19 cellular contexts compared by ENCODE assay signal in genomic region chr16:11326737-11327276, GRCh38. TPM values are rescaled to one million over a fixed set of nuclear protein-coding genes. Genes with fewer than 3 reads are reported as not detected.
DNase-seq lines count a peak whose midpoint lies in the region; ATAC-seq, FAIRE-seq and TF ChIP-seq lines count a peak whose summit lies in the region.
"Had no signal": no experiment of that assay in that cellular context is flagged by ENCODE, and none has a peak within 500 bp of the region (broad histone marks: within the 10 kb centered on the region; RNA-seq: fewer than 3 reads in every experiment).

No MANE protein-coding gene starts in this region.

- TF ChIP-seq EP300 in GM12878 (IDR thresholded peaks at IDR 0.05; ENCODE audit: borderline replicate concordance in 1 of 2, control insufficient read depth in 1 of 2, low read depth in 2 of 2, low read length in 2 of 2), result no peak

- H3K18ac ChIP-seq in IMR-90 (ENCODE audit: low read depth, low read length), result peak overlapping the region; percentile 17; the same call in 1 of the 2 replicates

- H3K4me3 ChIP-seq in IMR-90 (ENCODE audit: insufficient read depth, low read depth, low read length) (no peak overlapping the region), GM12878 (peak overlapping the region; percentile 35; the same call in 1 of the 2 replicates)
- H3K4me3 ChIP-seq: body of pancreas, right atrium auricular region had no signal

- intact Hi-C loops in IMR-90 (cut with micrococcal nuclease), result no loop called here
- intact Hi-C loops in GM12878 (cut with micrococcal nuclease; ENCODE audit: unreplicated experiment), result loop anchor here (1.0 kb wide), 1 partner anchor 71 kb away; the partner anchor contains the start of gene SOCS1
- intact Hi-C loops in CD4-positive, alpha-beta T cell (cut with DNase I, micrococcal nuclease), result no loop called here

- H3K27me3 ChIP-seq in IMR-90 (ENCODE audit: control insufficient read depth, insufficient read depth, low read length), result no peaks in the 10 kb centered on the region
- H3K27me3 ChIP-seq in GM12878 (replicated peaks in 1 of 2; ENCODE audit: control insufficient read depth in 2 of 2, insufficient read depth in 2 of 2, low read length in 1 of 2), result no peaks in the 10 kb centered on the region
- H3K27me3 ChIP-seq in CD4-positive, alpha-beta T cell (ENCODE audit: control insufficient read depth, insufficient read depth, low read length), result no peaks in the 10 kb centered on the region
- H3K27me3 ChIP-seq: body of pancreas, right atrium auricular region had no signal

- H3K14ac ChIP-seq in IMR-90 (replicated peaks; ENCODE audit: low read depth, low read length), result peak overlapping the region; percentile 57

- H3K36me3 ChIP-seq in IMR-90 (ENCODE audit: control insufficient read depth, insufficient read depth, low read length), result no peaks in the 10 kb centered on the region
- H3K36me3 ChIP-seq in GM12878 (ENCODE audit: control insufficient read depth in 2 of 2, insufficient read depth in 2 of 2, low read length in 1 of 2), result no peaks in the 10 kb centered on the region
- H3K36me3 ChIP-seq: right atrium auricular region had no signal

- H3K9me3 Mint-ChIP-seq in activated T-cell treated with anti-CD3 and anti-CD28 coated beads, Interleukin-2, amount 50 U/mL, for 72 hours, result no peaks in the 10 kb centered on the region
- H3K9me3 Mint-ChIP-seq in stimulated activated naive B cell treated with anti-CD40 and anti-IgM and Interleukin-4, amounts not matched to agents 10 μg/mL and 1 μg/mL and 100 μg/mL, for 72 hours, result peaks cover 3 to 4% of the 10 kb centered on the region in 2 donors
- no peaks in the 10 kb centered on the region for H3K9me3 Mint-ChIP-seq in CD4-positive, alpha-beta T cell
- H3K9me3 Mint-ChIP-seq: HFFc6 had no signal

- H3K23ac ChIP-seq in IMR-90 (ENCODE audit: low read depth, low read length), result no peak overlapping the region

- no peak for FAIRE-seq in GM12878 (lab: Jason Lieb, UNC)

- H3K27ac Mint-ChIP-seq in activated T-cell treated with anti-CD3 and anti-CD28 coated beads, Interleukin-2, amount 50 U/mL, for 72 hours, result no peak overlapping the region
- H3K27ac Mint-ChIP-seq in stimulated activated naive B cell treated with anti-CD40 and anti-IgM and Interleukin-4, amounts not matched to agents 10 μg/mL and 1 μg/mL and 100 μg/mL, for 72 hours, result peak overlapping the region; percentile 93
- H3K27ac Mint-ChIP-seq in CD4-positive, alpha-beta T cell, result no peak overlapping the region
- H3K27ac Mint-ChIP-seq: HFFc6 had no signal

- peak overlapping the region; percentile 68; the same call in 1 of the 2 replicates for H4K91ac ChIP-seq in IMR-90 (ENCODE audit: insufficient read depth, low read depth, low read length)

- H4K8ac ChIP-seq in IMR-90 (ENCODE audit: low read depth in 2 of 2, low read length in 2 of 2), result peak overlapping the region in 1 of 2 experiments; percentile 47; a peak in 2 of 4 replicates

- H4K5ac ChIP-seq in IMR-90 (ENCODE audit: low read depth, low read length), result peak overlapping the region; percentile 0; the same call in 1 of the 2 replicates

- peaks cover 65% of the 10 kb centered on the region for H3K4me1 Mint-ChIP-seq in activated T-cell treated with anti-CD3 and anti-CD28 coated beads, Interleukin-2, amount 50 U/mL, for 72 hours (ENCODE audit: low read depth)
- peaks cover 56 to 68% of the 10 kb centered on the region in 2 donors for H3K4me1 Mint-ChIP-seq in stimulated activated naive B cell treated with anti-CD40 and anti-IgM and Interleukin-4, amounts not matched to agents 10 μg/mL and 1 μg/mL and 100 μg/mL, for 72 hours
- peaks cover 27% of the 10 kb centered on the region for H3K4me1 Mint-ChIP-seq in CD4-positive, alpha-beta T cell (ENCODE audit: low read depth)

- H4K20me1 ChIP-seq in IMR-90 (ENCODE audit: insufficient read depth, low read length), result no peaks in the 10 kb centered on the region
- H4K20me1 ChIP-seq in GM12878 (ENCODE audit: control insufficient read depth, insufficient read depth), result no peaks in the 10 kb centered on the region

- peak overlapping the region; percentile 5; the same call in 1 of the 2 replicates for H3K27ac ChIP-seq in IMR-90 (ENCODE audit: insufficient read depth, low read length)
- H3K27ac ChIP-seq in GM12878 (ENCODE audit: control insufficient read depth, insufficient read depth), result peak overlapping the region; percentile 89
- no peak overlapping the region for H3K27ac ChIP-seq in CD4-positive, alpha-beta T cell (ENCODE audit: low read depth, low read length)
- H3K27ac ChIP-seq: body of pancreas, right atrium auricular region had no signal

- no peaks in the 10 kb centered on the region; the same call in 1 of the 2 replicates for H3K79me2 ChIP-seq in GM12878 (ENCODE audit: control insufficient read depth, insufficient read depth, low read length)

- no peaks in the 10 kb centered on the region; a peak in 1 of 4 replicates for H3K79me1 ChIP-seq in IMR-90 (ENCODE audit: low read depth in 1 of 2, low read length in 2 of 2)

- H2BK15ac ChIP-seq in IMR-90 (ENCODE audit: low read depth, low read length), result peak overlapping the region; percentile 96

- H3K4me3 Mint-ChIP-seq in activated T-cell treated with anti-CD3 and anti-CD28 coated beads, Interleukin-2, amount 50 U/mL, for 72 hours, result peak overlapping the region; percentile 51 to 90
- H3K4me3 Mint-ChIP-seq in stimulated activated naive B cell treated with anti-CD40 and anti-IgM and Interleukin-4, amounts not matched to agents 10 μg/mL and 1 μg/mL and 100 μg/mL, for 72 hours, result peak overlapping the region; percentile 62 to 82
- no peak overlapping the region for H3K4me3 Mint-ChIP-seq in CD4-positive, alpha-beta T cell
- H3K4me3 Mint-ChIP-seq: HFFc6 had no signal

- TF ChIP-seq POLR2A in IMR-90 (IDR thresholded peaks at IDR 0.05; ENCODE audit: low read depth, low read length) (no peak), GM12878 (IDR thresholded peaks at IDR 0.05; ENCODE audit: low read depth, low read length) (no peak)

- TF ChIP-seq RAD21 in IMR-90 (IDR thresholded peaks at IDR 0.05; ENCODE audit: low read length) (no peak), GM12878 (IDR thresholded peaks at IDR 0.05; ENCODE audit: insufficient read depth, low read depth, low read length) (peak; percentile 42)

- dilution Hi-C loops in IMR-90 (cut with HindIII; ENCODE audit: low sequenced_read_pairs, unreplicated experiment), result no loop called here

- peaks cover 14% of the 10 kb centered on the region for H3K9me1 ChIP-seq in IMR-90 (ENCODE audit: insufficient read depth, low read length)

- H3K4me1 ChIP-seq in IMR-90 (ENCODE audit: control insufficient read depth, insufficient read depth, low read length) (peaks cover 24% of the 10 kb centered on the region), GM12878 (ENCODE audit: control insufficient read depth, insufficient read depth, low read length) (peaks cover 48% of the 10 kb centered on the region)
- H3K4me1 ChIP-seq: body of pancreas had no signal

- H2BK20ac ChIP-seq in IMR-90 (ENCODE audit: low read depth, low read length), result peak overlapping the region; percentile 96

- peak overlapping the region; percentile 93 for H2AK5ac ChIP-seq in IMR-90 (ENCODE audit: low read depth, low read length)

- H3K9ac ChIP-seq in IMR-90 (ENCODE audit: low read depth, low read length) (no peak overlapping the region), GM12878 (ENCODE audit: control insufficient read depth, insufficient read depth, low read length) (peak overlapping the region; percentile 65)

- SMC1A ChIA-PET in GM12878 (lab: Charles Lee; ENCODE audit: uncharacterized antibody, unreplicated experiment), result interaction anchor here (1.0 to 3.8 kb wide), 7 partner anchors 13 to 71 kb away, joined by 3 to 34 read pairs (median 7); partner anchors contain the start of gene SOCS1

- DNase-seq in activated T-cell treated with anti-CD3 and anti-CD28 coated beads, Interleukin-2, amount 50 U/mL, for 72 hours, result no peak
- DNase-seq in activated T-cell treated with anti-CD3 and anti-CD28 coated beads for 4 hours (no peak), IMR-90 (no peak), GM12878 (ENCODE audit: low read depth, low spot score) (no peak)
- no peak for DNase-seq in stimulated activated naive B cell treated with anti-CD40 and anti-IgM and Interleukin-4, amounts not matched to agents 10 μg/mL and 1 μg/mL and 100 μg/mL, for 72 hours
- no peak for DNase-seq in CD4-positive, alpha-beta T cell
- DNase-seq: ACHN; activated CD4-positive, CD25-positive, alpha-beta regulatory T cell treated with anti-CD3 and anti-CD28 coated beads, Interleukin-2, amount 50 U/mL, for 72 hours; HFFc6; hippocampal formation; NCI-H1930; NCI-H524 treated with DMSO at 0.1 percent for 48 hours; stimulated activated CD8-positive, alpha-beta memory T cell treated with anti-CD3 and anti-CD28 coated beads, Interleukin-4, amount 100 ng/mL, for 48 hours; SW 1271 had no signal

- H3K56ac ChIP-seq in IMR-90 (ENCODE audit: extremely low read depth, insufficient read depth, low read length), result no peak overlapping the region

- in situ Hi-C loops in IMR-90 (cut with MboI; ENCODE audit: low sequenced_read_pairs), result no loop called here
- in situ Hi-C loops in GM12878 (cut with MboI), result no loop called here

- peak overlapping the region; percentile 16 for H2AK9ac ChIP-seq in IMR-90 (replicated peaks; ENCODE audit: low read depth, low read length, poor library complexity)

- H3K4ac ChIP-seq in IMR-90 (ENCODE audit: low read depth, low read length), result peak overlapping the region; percentile 91

- H3K27me3 Mint-ChIP-seq in activated T-cell treated with anti-CD3 and anti-CD28 coated beads, Interleukin-2, amount 50 U/mL, for 72 hours (ENCODE audit: low read depth), result no peaks in the 10 kb centered on the region
- no peaks in the 10 kb centered on the region for H3K27me3 Mint-ChIP-seq in stimulated activated naive B cell treated with anti-CD40 and anti-IgM and Interleukin-4, amounts not matched to agents 10 μg/mL and 1 μg/mL and 100 μg/mL, for 72 hours
- H3K27me3 Mint-ChIP-seq in CD4-positive, alpha-beta T cell, result no peaks in the 10 kb centered on the region

- RAD21 ChIA-PET in GM12878 (lab: Charles Lee; ENCODE audit: unreplicated experiment), result interaction anchor here (0.7 to 7.0 kb wide), 7 partner anchors 16 to 361 kb away, joined by 3 to 89 read pairs (median 7); partner anchors contain the start of gene SOCS1

- ATAC-seq in activated T-cell treated with anti-CD3 and anti-CD28 coated beads, Interleukin-2, amount 50 U/mL, for 72 hours (replicated peaks in 1 of 2), result no peak
- ATAC-seq in IMR-90 (ENCODE audit: low read depth) (no peak), GM12878 (no peak; the same call in 2 of the 3 replicates), HG03457 (IDR thresholded peaks at IDR 0.05; ENCODE audit: unreplicated experiment) (no peak), GM19455 (IDR thresholded peaks at IDR 0.05; ENCODE audit: unreplicated experiment) (no peak)
- ATAC-seq in stimulated activated naive B cell treated with anti-CD40 and anti-IgM and Interleukin-4, amounts not matched to agents 10 μg/mL and 1 μg/mL and 100 μg/mL, for 72 hours (replicated peaks), result no peak
- ATAC-seq in CD4-positive, alpha-beta T cell (ENCODE audit: poor library complexity), result no peak
- ATAC-seq: body of pancreas had no signal

- H3K4me2 ChIP-seq in IMR-90 (ENCODE audit: low read depth, low read length) (no peak overlapping the region), GM12878 (ENCODE audit: control insufficient read depth, insufficient read depth) (peak overlapping the region; percentile 94)

- H3K9me3 ChIP-seq in IMR-90 (ENCODE audit: control insufficient read depth, insufficient read depth, low read length) (no peaks in the 10 kb centered on the region), GM12878 (replicated peaks; ENCODE audit: control insufficient read depth, insufficient read depth, low read length) (peaks cover 1% of the 10 kb centered on the region; the same call in 2 of the 3 replicates)
- H3K9me3 ChIP-seq in CD4-positive, alpha-beta T cell (ENCODE audit: control insufficient read depth, low read length), result no peaks in the 10 kb centered on the region
- H3K9me3 ChIP-seq: body of pancreas, right atrium auricular region had no signal

- H2BK120ac ChIP-seq in IMR-90 (ENCODE audit: low read depth, low read length), result peak overlapping the region; percentile 98

- BruUV-seq in IMR-90 (replicated peaks; lab: Mats Ljungman, UMichigan) (no TSS peak), GM12878 (replicated peaks; lab: Mats Ljungman, UMichigan) (no TSS peak)

- TF ChIP-seq CTCF in IMR-90 (conservative IDR thresholded peaks at IDR 0.05; ENCODE audit: low read depth, low read length) (no peak), GM12878 (IDR thresholded peaks at IDR 0.05 in 2 of 3, conservative IDR thresholded peaks at IDR 0.05 in 1 of 3; ENCODE audit: control insufficient read depth in 2 of 3, extremely low read depth in 1 of 3, insufficient read depth in 1 of 3, low read depth in 3 of 3, low read length in 3 of 3) (peak in 2 of 3 experiments; percentile 10 to 39; a peak in 2 of 6 replicates)
- TF ChIP-seq CTCF in CD4-positive, alpha-beta T cell (IDR thresholded peaks at IDR 0.05), result no peak

- peak overlapping the region; percentile 60 for H2AFZ ChIP-seq in IMR-90 (replicated peaks; ENCODE audit: low read length, poor library complexity)
- 0 out of 2 replicates have a peak overlapping the region, but pooled peaks have one; percentile 24 for H2AFZ ChIP-seq in GM12878 (ENCODE audit: control insufficient read depth, low read depth, low read length)

- POLR2A ChIA-PET in IMR-90 (lab: Charles Lee; ENCODE audit: unreplicated experiment), result no interaction called here
- POLR2A ChIA-PET in GM12878 (lab: Charles Lee), result interaction anchor here (0.8 to 2.3 kb wide), 6 partner anchors 14 to 102 kb away, joined by 3 to 14 read pairs (median 4); no protein-coding TSS in a partner anchor
- POLR2A ChIA-PET in CD4-positive, alpha-beta T cell (lab: Charles Lee), result interaction anchor here (0.7 kb wide), 1 partner anchor 17 kb away, joined by 3 read pairs; no protein-coding TSS in a partner anchor

- WGBS in IMR-90 (ENCODE audit: extremely low coverage in 2 of 2, insufficient read length in 1 of 2), 2 experiments, result 100% methylated on average over 6 of the region's 9 CpGs; no CpG with 5 or more reads in 1 of the 2 experiments
- 75% methylated on average over 9 of the region's 9 CpGs for whole genome bisulfite sequencing in GM12878 (ENCODE audit: insufficient coverage, insufficient replicate concordance, low lambda C conversion rate, missing lambda C conversion rate)

- peaks cover 0 to 2% of the 10 kb centered on the region in 2 donors for H3K36me3 Mint-ChIP-seq in activated T-cell treated with anti-CD3 and anti-CD28 coated beads, Interleukin-2, amount 50 U/mL, for 72 hours (ENCODE audit: insufficient read depth in 2 of 2)
- H3K36me3 Mint-ChIP-seq in stimulated activated naive B cell treated with anti-CD40 and anti-IgM and Interleukin-4, amounts not matched to agents 10 μg/mL and 1 μg/mL and 100 μg/mL, for 72 hours, result peaks cover 4 to 7% of the 10 kb centered on the region in 2 donors
- no peaks in the 10 kb centered on the region for H3K36me3 Mint-ChIP-seq in CD4-positive, alpha-beta T cell (ENCODE audit: low read depth)

- CTCF ChIA-PET in IMR-90 (lab: Yijun Ruan, JAX), result no interaction called here
- CTCF ChIA-PET in GM12878 (lab: Yijun Ruan, JAX), result interaction anchor here (0.7 to 5.4 kb wide), 6 partner anchors 16 to 80 kb away, joined by 3 to 40 read pairs (median 4); no protein-coding TSS in a partner anchor
- CTCF ChIA-PET in CD4-positive, alpha-beta T cell (lab: Charles Lee), result no interaction called here

- H2BK5ac ChIP-seq in IMR-90 (ENCODE audit: low read depth, low read length, poor library complexity, severe bottlenecking), result peak overlapping the region; percentile 10

RNA-seq across cellular contexts. Expression of gene RMI2, which starts 18.5 kb away (rescaled TPM):
- 100 to 1,000 TPM; 105 to 119 TPM for total RNA-seq in activated T-cell treated with anti-CD3 and anti-CD28 coated beads, Interleukin-2, amount 50 U/mL, for 72 hours
- 3.2 and 5.8 TPM in 2 replicates for total RNA-seq in IMR-90 (2012; rRNA removed)
- 4.0 and 5.6 TPM in 2 replicates for polyA plus RNA-seq in IMR-90 (2012; rRNA removed)
- 1.7 and 3.8 TPM in 2 replicates for polyA plus RNA-seq in IMR-90 (2012; cell fraction: cytosol; rRNA removed)
- polyA plus RNA-seq in IMR-90 (2012; cell fraction: nucleus; rRNA removed; ENCODE audit: low replicate concordance), result 1.4 and 3.8 TPM in 2 replicates
- total RNA-seq in GM12878 (2013; cell fraction: nucleolus; rRNA removed), result 50.7 and 51.0 TPM in 2 replicates
- total RNA-seq in GM12878 (2014; rRNA removed), result 30.3 and 38.6 TPM in 2 replicates
- 25.4 and 26.6 TPM in 2 replicates for total RNA-seq in GM12878 (2014; rRNA removed; fragmentation: Illumina TruSeq; extraction: Trizol)
- total RNA-seq in GM12878 (2021), result 39.2 and 39.3 TPM in 2 replicates
- 18.7 TPM for polyA plus RNA-seq in GM12878 (2011; ENCODE audit: low read depth)
- 34.0 and 51.7 TPM in 2 replicates for polyA plus RNA-seq in GM12878 (2011; rRNA removed)
- 16.0 and 24.0 TPM in 2 replicates for polyA plus RNA-seq in GM12878 (2011; cell fraction: cytosol; rRNA removed)
- polyA plus RNA-seq in GM12878 (2011; cell fraction: nucleus; rRNA removed), result 18.6 and 23.4 TPM in 2 replicates
- 25.6 and 28.3 TPM in 2 replicates for polyA plus RNA-seq in GM12878 (2012)
- 47.1 and 65.7 TPM in 2 replicates for polyA plus RNA-seq in GM12878 (2014; fragmentation: Illumina TruSeq; extraction: Trizol)
- polyA plus RNA-seq in GM12878 (2014; fragmentation: Nextera tagmentation; extraction: Ambion mirVana), result 10 to 100 TPM in 1 of 2 experiments, 1 to 10 TPM in 1; 9.6 to 21.7 TPM
- polyA plus RNA-seq in GM12878 (2014; rRNA removed), result 28.5 and 34.6 TPM in 2 replicates
- polyA plus RNA-seq in GM12878 (2016; fragmentation: Nextera tagmentation; extraction: Ambion mirVana), result 10 to 100 TPM; 26.4 to 68.8 TPM
- 14.5 and 20.4 TPM in 2 replicates for polyA minus RNA-seq in GM12878 (2011; rRNA and poly(A)+ RNA removed)
- 6.9 and 8.0 TPM in 2 replicates for polyA minus RNA-seq in GM12878 (2011; cell fraction: cytosol; rRNA and poly(A)+ RNA removed)
- 5.2 and 6.1 TPM in 2 replicates for polyA minus RNA-seq in GM12878 (2011; cell fraction: nucleus; rRNA and poly(A)+ RNA removed)
- total RNA-seq in CD4-positive, alpha-beta T cell, result 1 to 10 TPM; 1.3 to 1.5 TPM

RNA-seq across cellular contexts. Expression of gene PRM1, which starts 45.7 kb away (rescaled TPM):
- not detected for total RNA-seq in activated T-cell treated with anti-CD3 and anti-CD28 coated beads, Interleukin-2, amount 50 U/mL, for 72 hours
- total RNA-seq in IMR-90 (2012; rRNA removed) (not detected in 2 replicates), GM12878 (2014; rRNA removed) (not detected in 2 replicates), GM12878 (2014; rRNA removed; fragmentation: Illumina TruSeq; extraction: Trizol) (not detected in 2 replicates), GM12878 (2021) (0.56 TPM in 1 of 2 replicates, not detected in the other)
- polyA plus RNA-seq in IMR-90 (2012; rRNA removed) (not detected in 2 replicates), GM12878 (2011; rRNA removed) (not detected in 2 replicates), GM12878 (2014; fragmentation: Illumina TruSeq; extraction: Trizol) (not detected in 2 replicates), GM12878 (2014; fragmentation: Nextera tagmentation; extraction: Ambion mirVana) (under 1 TPM in 1 of 2 experiments, not detected in 1; 0.20 TPM), GM12878 (2014; rRNA removed) (not detected in 2 replicates), GM12878 (2016; fragmentation: Nextera tagmentation; extraction: Ambion mirVana) (not detected)
- not detected in 2 replicates for polyA plus RNA-seq in IMR-90 (2012; cell fraction: cytosol; rRNA removed)
- not detected in 2 replicates for polyA plus RNA-seq in IMR-90 (2012; cell fraction: nucleus; rRNA removed; ENCODE audit: low replicate concordance)
- total RNA-seq in GM12878 (2013; cell fraction: nucleolus; rRNA removed), result not detected in 2 replicates
- polyA plus RNA-seq in GM12878 (2011; ENCODE audit: low read depth), result not detected
- polyA plus RNA-seq in GM12878 (2011; cell fraction: cytosol; rRNA removed), result not detected in 2 replicates
- not detected in 2 replicates for polyA plus RNA-seq in GM12878 (2011; cell fraction: nucleus; rRNA removed)
- polyA plus RNA-seq in GM12878 (2012), result not detected in 2 replicates
- polyA minus RNA-seq in GM12878 (2011; rRNA and poly(A)+ RNA removed), result not detected in 2 replicates
- polyA minus RNA-seq in GM12878 (2011; cell fraction: cytosol; rRNA and poly(A)+ RNA removed), result not detected in 2 replicates
- not detected in 2 replicates for polyA minus RNA-seq in GM12878 (2011; cell fraction: nucleus; rRNA and poly(A)+ RNA removed)
- not detected for total RNA-seq in CD4-positive, alpha-beta T cell
- total RNA-seq: body of pancreas, HFFc6, right atrium auricular region, ureter had no signal

RNA-seq across cellular contexts. Expression of gene PRM2, which starts 50.5 kb away (rescaled TPM):
- total RNA-seq in activated T-cell treated with anti-CD3 and anti-CD28 coated beads, Interleukin-2, amount 50 U/mL, for 72 hours, result not detected
- total RNA-seq in IMR-90 (2012; rRNA removed) (not detected in 2 replicates), GM12878 (2014; rRNA removed) (not detected in 2 replicates), GM12878 (2014; rRNA removed; fragmentation: Illumina TruSeq; extraction: Trizol) (not detected in 2 replicates), GM12878 (2021) (not detected in 2 replicates)
- polyA plus RNA-seq in IMR-90 (2012; rRNA removed) (not detected in 2 replicates), GM12878 (2011; rRNA removed) (not detected in 2 replicates), GM12878 (2014; fragmentation: Illumina TruSeq; extraction: Trizol) (not detected in 2 replicates), GM12878 (2014; fragmentation: Nextera tagmentation; extraction: Ambion mirVana) (not detected), GM12878 (2014; rRNA removed) (0.27 TPM in 1 of 2 replicates, not detected in the other), GM12878 (2016; fragmentation: Nextera tagmentation; extraction: Ambion mirVana) (not detected)
- not detected in 2 replicates for polyA plus RNA-seq in IMR-90 (2012; cell fraction: cytosol; rRNA removed)
- polyA plus RNA-seq in IMR-90 (2012; cell fraction: nucleus; rRNA removed; ENCODE audit: low replicate concordance), result not detected in 2 replicates
- not detected in 2 replicates for total RNA-seq in GM12878 (2013; cell fraction: nucleolus; rRNA removed)
- polyA plus RNA-seq in GM12878 (2011; ENCODE audit: low read depth), result not detected
- not detected in 2 replicates for polyA plus RNA-seq in GM12878 (2011; cell fraction: cytosol; rRNA removed)
- polyA plus RNA-seq in GM12878 (2011; cell fraction: nucleus; rRNA removed), result not detected in 2 replicates
- polyA plus RNA-seq in GM12878 (2012), result not detected in 2 replicates
- not detected in 2 replicates for polyA minus RNA-seq in GM12878 (2011; rRNA and poly(A)+ RNA removed)
- not detected in 2 replicates for polyA minus RNA-seq in GM12878 (2011; cell fraction: cytosol; rRNA and poly(A)+ RNA removed)
- not detected in 2 replicates for polyA minus RNA-seq in GM12878 (2011; cell fraction: nucleus; rRNA and poly(A)+ RNA removed)
- total RNA-seq in CD4-positive, alpha-beta T cell, result not detected
- total RNA-seq: body of pancreas, HFFc6, right atrium auricular region, ureter had no signal

RNA-seq across cellular contexts. Expression of gene PRM3, which starts 53.4 kb away (rescaled TPM):
- total RNA-seq in activated T-cell treated with anti-CD3 and anti-CD28 coated beads, Interleukin-2, amount 50 U/mL, for 72 hours, result not detected
- total RNA-seq in IMR-90 (2012; rRNA removed) (not detected in 2 replicates), GM12878 (2014; rRNA removed) (not detected in 2 replicates), GM12878 (2014; rRNA removed; fragmentation: Illumina TruSeq; extraction: Trizol) (not detected in 2 replicates), GM12878 (2021) (not detected in 2 replicates)
- polyA plus RNA-seq in IMR-90 (2012; rRNA removed) (not detected in 2 replicates), GM12878 (2011; rRNA removed) (not detected in 2 replicates), GM12878 (2014; fragmentation: Illumina TruSeq; extraction: Trizol) (not detected in 2 replicates), GM12878 (2014; fragmentation: Nextera tagmentation; extraction: Ambion mirVana) (not detected), GM12878 (2014; rRNA removed) (not detected in 2 replicates), GM12878 (2016; fragmentation: Nextera tagmentation; extraction: Ambion mirVana) (not detected)
- not detected in 2 replicates for polyA plus RNA-seq in IMR-90 (2012; cell fraction: cytosol; rRNA removed)
- not detected in 2 replicates for polyA plus RNA-seq in IMR-90 (2012; cell fraction: nucleus; rRNA removed; ENCODE audit: low replicate concordance)
- not detected in 2 replicates for total RNA-seq in GM12878 (2013; cell fraction: nucleolus; rRNA removed)
- not detected for polyA plus RNA-seq in GM12878 (2011; ENCODE audit: low read depth)
- not detected in 2 replicates for polyA plus RNA-seq in GM12878 (2011; cell fraction: cytosol; rRNA removed)
- polyA plus RNA-seq in GM12878 (2011; cell fraction: nucleus; rRNA removed), result not detected in 2 replicates
- not detected in 2 replicates for polyA plus RNA-seq in GM12878 (2012)
- not detected in 2 replicates for polyA minus RNA-seq in GM12878 (2011; rRNA and poly(A)+ RNA removed)
- polyA minus RNA-seq in GM12878 (2011; cell fraction: cytosol; rRNA and poly(A)+ RNA removed), result not detected in 2 replicates
- not detected in 2 replicates for polyA minus RNA-seq in GM12878 (2011; cell fraction: nucleus; rRNA and poly(A)+ RNA removed)
- total RNA-seq in CD4-positive, alpha-beta T cell, result not detected
- total RNA-seq: body of pancreas, HFFc6, right atrium auricular region, ureter had no signal

RNA-seq across cellular contexts. Expression of gene TNP2, which starts 57.7 kb away (rescaled TPM):
- not detected for total RNA-seq in activated T-cell treated with anti-CD3 and anti-CD28 coated beads, Interleukin-2, amount 50 U/mL, for 72 hours
- total RNA-seq in IMR-90 (2012; rRNA removed), result not detected in 2 replicates
- polyA plus RNA-seq in IMR-90 (2012; rRNA removed), result not detected in 2 replicates
- not detected in 2 replicates for polyA plus RNA-seq in IMR-90 (2012; cell fraction: cytosol; rRNA removed)
- not detected in 2 replicates for polyA plus RNA-seq in IMR-90 (2012; cell fraction: nucleus; rRNA removed; ENCODE audit: low replicate concordance)
- total RNA-seq in GM12878 (2013; cell fraction: nucleolus; rRNA removed), result not detected in 2 replicates
- not detected in 2 replicates for total RNA-seq in GM12878 (2014; rRNA removed)
- not detected in 2 replicates for total RNA-seq in GM12878 (2014; rRNA removed; fragmentation: Illumina TruSeq; extraction: Trizol)
- not detected in 2 replicates for total RNA-seq in GM12878 (2021)
- not detected for polyA plus RNA-seq in GM12878 (2011; ENCODE audit: low read depth)
- not detected in 2 replicates for polyA plus RNA-seq in GM12878 (2011; rRNA removed)
- not detected in 2 replicates for polyA plus RNA-seq in GM12878 (2011; cell fraction: cytosol; rRNA removed)
- not detected in 2 replicates for polyA plus RNA-seq in GM12878 (2011; cell fraction: nucleus; rRNA removed)
- not detected in 2 replicates for polyA plus RNA-seq in GM12878 (2012)
- polyA plus RNA-seq in GM12878 (2014; fragmentation: Illumina TruSeq; extraction: Trizol), result not detected in 2 replicates
- not detected for polyA plus RNA-seq in GM12878 (2014; fragmentation: Nextera tagmentation; extraction: Ambion mirVana)
- polyA plus RNA-seq in GM12878 (2014; rRNA removed), result not detected in 2 replicates
- polyA plus RNA-seq in GM12878 (2016; fragmentation: Nextera tagmentation; extraction: Ambion mirVana), result not detected
- polyA minus RNA-seq in GM12878 (2011; rRNA and poly(A)+ RNA removed), result not detected in 2 replicates
- not detected in 2 replicates for polyA minus RNA-seq in GM12878 (2011; cell fraction: cytosol; rRNA and poly(A)+ RNA removed)
- polyA minus RNA-seq in GM12878 (2011; cell fraction: nucleus; rRNA and poly(A)+ RNA removed), result not detected in 2 replicates
- total RNA-seq in CD4-positive, alpha-beta T cell, result not detected
- total RNA-seq: body of pancreas, HFFc6, right atrium auricular region, ureter had no signal

Comparison
In these comparisons a context has a peak if more than half of its experiments do, and no peak if none do; other contexts are left out.
1. CTCF ChIP-seq: peak in GM12878 (2 of 3); none in IMR-90 (single experiment) and CD4-positive, alpha-beta T cell (single experiment).